ENCODE assay signal across 8 cellular contexts in the genomic region with DNA sequence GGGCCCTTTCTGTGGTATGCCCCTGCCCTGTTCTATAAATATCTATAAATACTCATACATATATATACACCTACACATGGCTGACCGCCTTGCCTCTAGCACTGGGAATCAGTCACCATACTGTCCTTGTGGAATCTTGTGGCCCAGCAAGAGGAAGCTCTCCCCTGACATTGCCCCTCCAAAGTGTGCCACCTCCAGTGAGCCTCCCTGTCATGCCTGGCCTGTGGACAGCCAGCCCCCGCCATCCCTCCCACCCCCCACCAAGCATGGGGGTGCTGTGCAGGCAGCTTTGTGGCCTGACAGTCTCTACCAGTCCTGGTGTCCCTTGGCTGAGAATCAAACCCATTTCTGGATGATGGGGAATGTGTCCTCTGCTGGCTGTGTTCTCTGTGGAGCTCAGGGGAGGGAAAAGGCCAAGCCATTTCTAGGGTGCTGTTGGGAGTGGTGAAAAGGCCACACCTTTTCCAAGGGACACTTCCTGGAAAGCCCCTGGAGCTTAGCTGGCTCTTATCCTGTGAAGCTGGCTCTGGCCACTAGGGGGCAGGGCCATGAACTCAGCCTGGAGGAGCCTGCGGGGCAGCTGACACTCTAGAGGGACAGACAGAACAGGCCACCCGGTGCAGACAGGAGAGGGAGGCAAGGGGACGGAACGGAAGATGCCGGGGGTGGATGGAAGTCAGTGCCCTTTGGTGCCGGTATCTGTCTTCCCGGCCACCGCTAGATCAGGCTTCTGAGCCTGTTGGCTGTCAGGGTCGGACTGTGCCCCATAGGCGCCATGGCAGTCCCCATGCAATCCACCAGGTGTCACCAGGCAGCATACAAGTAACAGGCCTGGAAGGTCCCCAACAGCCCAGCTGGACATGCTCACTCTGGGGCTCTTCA.
DNase-seq lines count a peak whose midpoint lies in the region; ATAC-seq, FAIRE-seq and TF ChIP-seq lines count a peak whose summit lies in the region.
"Not testable (repeated sequence)": the region's sequence is repeated elsewhere in the genome, so short reads cannot be mapped to it uniquely, and the experiment has no call there.

No MANE protein-coding gene starts in this region.

- not testable (repeated sequence) for H3K9ac ChIP-seq in kidney (ENCODE audit: low read length in 2 of 2)

- not testable (repeated sequence) for H3K4me1 ChIP-seq in RWPE2 (ENCODE audit: insufficient read depth, poor library complexity, severe bottlenecking); ectodermal cell (ENCODE audit: control insufficient read depth, insufficient read depth, low read length); kidney (ENCODE audit: control insufficient read depth in 1 of 2, insufficient read depth in 1 of 2, low read depth in 1 of 2, low read length in 2 of 2); tibial nerve

- H3K36me3 ChIP-seq in GM06990 (ENCODE audit: control insufficient read depth, insufficient read depth, low read length); RWPE2 (ENCODE audit: low read depth); ectodermal cell (ENCODE audit: control insufficient read depth, insufficient read depth, low read length); kidney (ENCODE audit: control insufficient read depth in 1 of 2, insufficient read depth in 2 of 2, low read length in 2 of 2); tibial nerve: not testable (repeated sequence)

- H3K27ac ChIP-seq in RWPE2 (ENCODE audit: poor library complexity, severe bottlenecking); ectodermal cell (ENCODE audit: insufficient read depth, low read depth, low read length, poor library complexity, severe bottlenecking); kidney (ENCODE audit: low read depth in 2 of 2, low read length in 2 of 2); tibial nerve: not testable (repeated sequence)

- ATAC-seq in RWPE2 (ENCODE audit: low read depth) (peak; percentile 63), sciatic nerve (peak; percentile 59)

- H3K4me3 ChIP-seq in GM06990 (replicated peaks; ENCODE audit: low read depth, low read length) (peak overlapping the region; percentile 48), ectodermal cell (ENCODE audit: insufficient read depth, low read depth, low read length) (peak overlapping the region; percentile 41), kidney (ENCODE audit: low read length in 2 of 2) (peak overlapping the region; percentile 64 to 70), tibial nerve (peak overlapping the region in 2 of 4 donors; percentile 31 to 47)
- not testable (repeated sequence) for H3K4me3 ChIP-seq in RWPE2 (ENCODE audit: severe bottlenecking)

- 10 to 16% methylated on average over 11 to 12 of the region's 12 CpGs for WGBS in ectodermal cell, 2 experiments
- WGBS in tibial nerve, 2 donors: 14 to 25% methylated on average over 12 of the region's 12 CpGs

- TF ChIP-seq POLR2A in tibial nerve (IDR thresholded peaks at IDR 0.05): not testable (repeated sequence)

- not testable (repeated sequence) for H3K27me3 ChIP-seq in GM06990 (replicated peaks; ENCODE audit: control insufficient read depth, insufficient read depth, low read length); ectodermal cell (ENCODE audit: control insufficient read depth, insufficient read depth, low read length, poor library complexity, severe bottlenecking); tibial nerve
- H3K27me3 ChIP-seq in RWPE2 (ENCODE audit: insufficient read depth, poor library complexity, severe bottlenecking): peaks cover 10% of the 10 kb centered on the region

- intact Hi-C loops in kidney (cut with DNase I); sciatic nerve (cut with DNase I): not testable (repeated sequence)

- TF ChIP-seq EP300 in tibial nerve (IDR thresholded peaks at IDR 0.05): not testable (repeated sequence)

- FAIRE-seq in kidney (lab: Jason Lieb, UNC): not testable (repeated sequence)

- peak; percentile 82 for DNase-seq in GM06990 (ENCODE audit: extremely low read depth, insufficient read length)
- DNase-seq in M059J (ENCODE audit: low read depth): peak; percentile 73
- peak; percentile 73 for DNase-seq in RWPE2 (ENCODE audit: low spot score)
- peak; percentile 64 for DNase-seq in activated T-cell treated with anti-CD3 and anti-CD28 coated beads for 24 hours (ENCODE audit: low read depth)
- peak; percentile 92 for DNase-seq in kidney
- DNase-seq in sciatic nerve (ENCODE audit: low spot score): peak; percentile 84
- peak; percentile 37 to 75 for DNase-seq in tibial nerve (ENCODE audit: low spot score in 2 of 2)

- H3K9me3 ChIP-seq in RWPE2 (ENCODE audit: severe bottlenecking); ectodermal cell (ENCODE audit: control insufficient read depth, low read length); kidney (ENCODE audit: control insufficient read depth in 1 of 2, low read length in 2 of 2); tibial nerve: not testable (repeated sequence)

- TF ChIP-seq CTCF in GM06990 (IDR thresholded peaks at IDR 0.05; ENCODE audit: insufficient read depth, low read length, poor library complexity, severe bottlenecking): peak; percentile 83
- peak; percentile 57 for TF ChIP-seq CTCF in RWPE2 (IDR thresholded peaks at IDR 0.05; ENCODE audit: poor library complexity, severe bottlenecking)
- TF ChIP-seq CTCF in kidney (IDR thresholded peaks at IDR 0.05; ENCODE audit: borderline replicate concordance, extremely low read depth, insufficient read depth): peak; percentile 58
- TF ChIP-seq CTCF in tibial nerve (IDR thresholded peaks at IDR 0.05): peak; percentile 60 to 84 (median 77)
